In genomic region chr11:126990716-126991480, GRCh38 we compare ENCODE assay signal across 15 cellular contexts. TPM values are rescaled to one million over a fixed set of nuclear protein-coding genes. Genes with fewer than 3 reads are reported as not detected.
DNase-seq lines count a peak whose midpoint lies in the region; ATAC-seq and TF ChIP-seq lines count a peak whose summit lies in the region.
"Had no signal": no experiment of that assay in that cellular context is flagged by ENCODE, and none has a peak within 500 bp of the region (broad histone marks: within the 10 kb centered on the region; RNA-seq: fewer than 3 reads in every experiment).

No MANE protein-coding gene starts in this region.

- H3K36me3 ChIP-seq in cardiac muscle cell (no peaks in the 10 kb centered on the region), endodermal cell (ENCODE audit: control insufficient read depth, insufficient read depth, low read length) (no peaks in the 10 kb centered on the region), smooth muscle cell (ENCODE audit: low read depth) (no peaks in the 10 kb centered on the region)

- H3K27me3 Mint-ChIP-seq in endodermal cell (ENCODE audit: insufficient read depth) = peaks cover 36% of the 10 kb centered on the region

- H3K9me3 Mint-ChIP-seq in endodermal cell = no peaks in the 10 kb centered on the region
- H3K9me3 Mint-ChIP-seq: dendritic cell treated with granulocyte-macrophage colony-stimulating factor and Interleukin-4, amounts not matched to agents 40 ng/mL and 50 ng/mL, for 4 days had no signal

- DNase-seq in cardiac muscle cell (ENCODE audit: low read depth in 1 of 2, low spot score in 1 of 2) = no peak
- DNase-seq in Right ventricle myocardium inferior (ENCODE audit: missing footprints) = no peak
- DNase-seq in endodermal cell = no peak
- no peak for DNase-seq in smooth muscle cell (lab: John Stamatoyannopoulos, UW; ENCODE audit: unreplicated experiment)
- DNase-seq in ecto neural progenitor cell (ENCODE audit: low spot score) = no peak
- DNase-seq: activated gamma-delta T cell had no signal

- TF ChIP-seq CTCF in cardiac muscle cell (IDR thresholded peaks at IDR 0.05; ENCODE audit: low read depth, low read length) = peak; percentile 1
- TF ChIP-seq CTCF in endodermal cell (conservative IDR thresholded peaks at IDR 0.05) = peak; percentile 1
- TF ChIP-seq CTCF in smooth muscle cell (IDR thresholded peaks at IDR 0.05; ENCODE audit: borderline replicate concordance, insufficient read depth, poor library complexity, severe bottlenecking) = no peak

- no peak overlapping the region for H2AFZ ChIP-seq in smooth muscle cell (ENCODE audit: low read depth)

- H3K27me3 ChIP-seq in cardiac muscle cell (peaks cover 82% of the 10 kb centered on the region), endodermal cell (ENCODE audit: control insufficient read depth, insufficient read depth, low read length, poor library complexity, severe bottlenecking) (peaks cover 49% of the 10 kb centered on the region), smooth muscle cell (ENCODE audit: low read depth) (peaks cover 43% of the 10 kb centered on the region)

- H4K20me1 ChIP-seq in smooth muscle cell (ENCODE audit: low read depth) = no peaks in the 10 kb centered on the region

- H3K4me1 Mint-ChIP-seq in endodermal cell = no peaks in the 10 kb centered on the region

- intact Hi-C loops in Right ventricle myocardium inferior (cut with DNase I) = loop anchor here (5.0 kb wide), 3 partner anchors 274 to 684 kb away; no protein-coding TSS in a partner anchor

- no peaks in the 10 kb centered on the region for H3F3A ChIP-seq in smooth muscle cell (ENCODE audit: low read depth)

- H3K4me3 ChIP-seq in cardiac muscle cell = no peak overlapping the region
- no peak overlapping the region for H3K4me3 ChIP-seq in endodermal cell (ENCODE audit: low read length)
- H3K4me3 ChIP-seq in smooth muscle cell = no peak overlapping the region
- H3K4me3 ChIP-seq: lung had no signal

- H3K4me3 Mint-ChIP-seq in endodermal cell = no peak overlapping the region
- H3K4me3 Mint-ChIP-seq: dendritic cell treated with granulocyte-macrophage colony-stimulating factor and Interleukin-4, amounts not matched to agents 40 ng/mL and 50 ng/mL, for 4 days had no signal

- H3K36me3 Mint-ChIP-seq in endodermal cell (ENCODE audit: low read depth) = no peaks in the 10 kb centered on the region

- no peak overlapping the region for H3K27ac ChIP-seq in cardiac muscle cell
- H3K27ac ChIP-seq in endodermal cell (ENCODE audit: low read depth, low read length) = no peak overlapping the region
- peak overlapping the region; percentile 95 for H3K27ac ChIP-seq in smooth muscle cell (ENCODE audit: low read depth)

- WGBS in endodermal cell (ENCODE audit: insufficient coverage in 1 of 2, insufficient read length in 1 of 2), 2 experiments = 69 to 72% methylated on average over 9 to 11 of the region's 11 CpGs
- WGBS in smooth muscle cell (ENCODE audit: low lambda C conversion rate) = 59% methylated on average over 11 of the region's 11 CpGs

- H3K9ac ChIP-seq in endodermal cell (ENCODE audit: extremely low read depth, low read length, poor library complexity, severe bottlenecking) (no peak overlapping the region), smooth muscle cell (ENCODE audit: low read depth) (peak overlapping the region; percentile 67)

- H3K9me3 ChIP-seq in cardiac muscle cell (ENCODE audit: low read depth) = no peaks in the 10 kb centered on the region
- no peaks in the 10 kb centered on the region for H3K9me3 ChIP-seq in endodermal cell (ENCODE audit: control insufficient read depth, low read length)
- H3K9me3 ChIP-seq in smooth muscle cell (replicated peaks; ENCODE audit: low read depth) = no peaks in the 10 kb centered on the region

- no peak for ATAC-seq in Right ventricle myocardium inferior
- no peak for ATAC-seq in HG03565 (IDR thresholded peaks at IDR 0.05; ENCODE audit: unreplicated experiment)
- no peak for ATAC-seq in GM18517 (IDR thresholded peaks at IDR 0.05; ENCODE audit: unreplicated experiment)

- H3K4me1 ChIP-seq in cardiac muscle cell (ENCODE audit: low read depth) = no peaks in the 10 kb centered on the region
- no peaks in the 10 kb centered on the region for H3K4me1 ChIP-seq in endodermal cell (ENCODE audit: control insufficient read depth, insufficient read depth, low read length)
- no peaks in the 10 kb centered on the region for H3K4me1 ChIP-seq in smooth muscle cell (ENCODE audit: low read depth)

- no peaks in the 10 kb centered on the region for H3K79me2 ChIP-seq in smooth muscle cell (ENCODE audit: low read depth)

- H3K27ac Mint-ChIP-seq in endodermal cell = no peak overlapping the region
- H3K27ac Mint-ChIP-seq: dendritic cell treated with granulocyte-macrophage colony-stimulating factor and Interleukin-4, amounts not matched to agents 40 ng/mL and 50 ng/mL, for 4 days; progenitor cell of endocrine pancreas had no signal

- no peak overlapping the region for H3K4me2 ChIP-seq in smooth muscle cell

TF ChIP-seq in PFSK-1, 5 proteins besides CTCF, POLR2A, EP300 and RAD21:
- peak; percentile 2 for TF ChIP-seq FOXP2 (optimal IDR thresholded peaks at IDR 0.05; ENCODE audit: borderline replicate concordance, extremely low read depth, extremely low read length, insufficient read depth)
- TF ChIP-seq SIN3A (IDR thresholded peaks at IDR 0.05; ENCODE audit: borderline replicate concordance, insufficient read depth, low read length) = no peak

RNA-seq across cellular contexts. Expression of gene KIRREL3, which starts 9.7 kb away (rescaled TPM):
- 0.07 and 0.12 TPM in 2 replicates for total RNA-seq in cardiac muscle cell
- polyA plus RNA-seq in cardiac muscle cell = 0.89 and 1.1 TPM in 2 replicates
- 0.24 TPM for total RNA-seq in Right ventricle myocardium inferior
- polyA plus RNA-seq in PFSK-1 (2012; ENCODE audit: insufficient read length, low read depth) = 0.90 TPM
- 1 to 10 TPM; 1.1 to 1.4 TPM for total RNA-seq in endodermal cell
- polyA plus RNA-seq in endodermal cell (2013, experiment 1 of 2) = 2.8 TPM
- 4.0 TPM for polyA plus RNA-seq in endodermal cell (2013, experiment 2 of 2)
- total RNA-seq in smooth muscle cell = not detected in 2 replicates
- polyA plus RNA-seq in smooth muscle cell = 1.2 and 1.3 TPM in 2 replicates
- total RNA-seq: NCI-H460, SK-MEL-5, subcutaneous adipose tissue had no signal
